8 cellular contexts compared by ENCODE assay signal in genomic region chr17:1908699-1909309, GRCh38.
DNase-seq lines count a peak whose midpoint lies in the region; ATAC-seq, FAIRE-seq and TF ChIP-seq lines count a peak whose summit lies in the region.

No MANE protein-coding gene starts in this region.

- H4K20me1 ChIP-seq in HepG2 (ENCODE audit: insufficient read depth, low read length): no peaks in the 10 kb centered on the region

- TF ChIP-seq CTCF in GM12872 (IDR thresholded peaks at IDR 0.05; ENCODE audit: insufficient read depth, low read depth, low read length): peak; percentile 46; the same call in 2 of the 3 replicates
- TF ChIP-seq CTCF in colonic mucosa (IDR thresholded peaks at IDR 0.05): peak; percentile 53
- peak; percentile 89 for TF ChIP-seq CTCF in HepG2 (CRISPR knock-in tag; IDR thresholded peaks at IDR 0.05)

- H3K36me3 ChIP-seq in colonic mucosa: no peaks in the 10 kb centered on the region
- H3K36me3 ChIP-seq in HepG2 (replicated peaks in 1 of 2; ENCODE audit: control insufficient read depth in 1 of 2, insufficient read depth in 2 of 2, low read length in 2 of 2): no peaks in the 10 kb centered on the region

- POLR2A ChIA-PET in HepG2 (lab: Yijun Ruan, JAX): interaction anchor here (0.9 to 1.8 kb wide), 2 partner anchors 89 to 117 kb away, joined by 3 to 18 read pairs; partner anchors contain the start of gene RTN4RL1

- CTCF ChIA-PET in HepG2 (lab: Yijun Ruan, JAX; ENCODE audit: low intra/inter-chr PET ratio, low total read pairs): interaction anchor here (1.3 to 2.9 kb wide), 3 partner anchors 117 to 133 kb away, joined by 8 to 31 read pairs (median 15); partner anchors contain the start of genes DPH1, OVCA2 and RTN4RL1

- intact Hi-C loops in colonic mucosa (cut with DNase I) (loop anchor here (5.0 kb wide), 1 partner anchor 118 kb away; the partner anchor contains the start of gene RTN4RL1), HepG2 (cut with micrococcal nuclease; ENCODE audit: unreplicated experiment) (loop anchor here (1.0 to 5.0 kb wide), 2 partner anchors 48 to 117 kb away; no protein-coding TSS in a partner anchor)

- WGBS in HepG2 (ENCODE audit: low lambda C conversion rate): 15% methylated on average over 7 of the region's 22 CpGs

- DNase-seq in 8988T (peak; percentile 63), NCI-H2029 treated with DMSO at 0.1 percent for 48 hours (lab: John Stamatoyannopoulos, UW) (peak; percentile 46), UCSD-AML1 (lab: John Stamatoyannopoulos, UW; ENCODE audit: unreplicated experiment) (peak; percentile 49), colonic mucosa (peak; percentile 59), HepG2 (ENCODE audit: low spot score) (peak; percentile 72)
- DNase-seq in stimulated activated CD4-positive, alpha-beta T cell treated with anti-CD3 and anti-CD28 coated beads, Interleukin-2, amount 100 ng/mL, for 48 hours: peak; percentile 13 to 25

- FAIRE-seq in HepG2 (lab: Jason Lieb, UNC): peak; percentile 88

- TF ChIP-seq RAD21 in HepG2 (CRISPR knock-in tag; IDR thresholded peaks at IDR 0.05): peak; percentile 83

- ATAC-seq in HepG2 (peak; percentile 79), GM21825 (IDR thresholded peaks at IDR 0.05; ENCODE audit: unreplicated experiment) (no peak)

- no peak overlapping the region for H3K4me2 ChIP-seq in HepG2 (ENCODE audit: low read depth, low read length)

- H3K79me2 ChIP-seq in HepG2 (ENCODE audit: insufficient read depth, low read length): no peaks in the 10 kb centered on the region

- H3K27ac ChIP-seq in colonic mucosa (no peak overlapping the region), HepG2 (ENCODE audit: extremely low read length, insufficient read depth, low read length) (no peak overlapping the region)

- H3K9ac ChIP-seq in colonic mucosa (ENCODE audit: low read depth in 2 of 2, low read length in 2 of 2): no peak overlapping the region
- H3K9ac ChIP-seq in HepG2 (ENCODE audit: insufficient read depth, low read depth, low read length): no peak overlapping the region

- H2AFZ ChIP-seq in HepG2 (ENCODE audit: low read length): no peak overlapping the region

- no peaks in the 10 kb centered on the region for H3K9me3 ChIP-seq in colonic mucosa
- no peaks in the 10 kb centered on the region for H3K9me3 ChIP-seq in HepG2 (ENCODE audit: low read length)

- BruUV-seq in HepG2 (replicated peaks; lab: Mats Ljungman, UMichigan): no TSS peak

- in situ Hi-C loops in HepG2 (cut with HindIII; ENCODE audit: extremely low pct_ligation_motif_present, low pct_unique_long_range_greater_than_20kb): loop anchor here (5.0 to 25.0 kb wide), 2 partner anchors 118 to 328 kb away; partner anchors contain the start of gene RTN4RL1

- no peaks in the 10 kb centered on the region for H3K4me1 ChIP-seq in colonic mucosa
- peaks cover 42% of the 10 kb centered on the region for H3K4me1 ChIP-seq in HepG2 (ENCODE audit: insufficient read depth, low read length)

- H3K4me3 ChIP-seq in colonic mucosa: no peak overlapping the region
- H3K4me3 ChIP-seq in HepG2 (replicated peaks in 1 of 3; ENCODE audit: insufficient read depth in 1 of 3, low read depth in 2 of 3, low read length in 3 of 3): no peak overlapping the region

- no peak for TF ChIP-seq EP300 in HepG2 (IDR thresholded peaks at IDR 0.05; ENCODE audit: low read depth in 2 of 2, low read length in 2 of 2)
- no peak for TF ChIP-seq EP300 in HepG2 (CRISPR knock-in tag; IDR thresholded peaks at IDR 0.05; ENCODE audit: borderline replicate concordance)

- no peak for TF ChIP-seq POLR2A in HepG2 (IDR thresholded peaks at IDR 0.05; ENCODE audit: insufficient read depth in 1 of 2, low read depth in 2 of 2, low read length in 2 of 2)

- H3K27me3 ChIP-seq in colonic mucosa (peaks cover 51% of the 10 kb centered on the region), HepG2 (ENCODE audit: control insufficient read depth in 1 of 2, insufficient read depth in 2 of 2, low read length in 2 of 2) (peaks cover 1 to 47% of the 10 kb centered on the region in 2 experiments; a peak in 4 of 5 replicates)

TF ChIP-seq in HepG2, 621 proteins besides CTCF, POLR2A, EP300 and RAD21 (continues in another document):
- TF ChIP-seq TFDP2 (CRISPR knock-in tag; IDR thresholded peaks at IDR 0.05) (no peak), ZBTB44 (CRISPR knock-in tag; IDR thresholded peaks at IDR 0.05) (no peak), BCL6 (CRISPR knock-in tag; IDR thresholded peaks at IDR 0.05) (0 out of 2 replicates have a peak, but pooled peaks have one; percentile 15), ZNF326 (CRISPR knock-in tag; IDR thresholded peaks at IDR 0.05; ENCODE audit: borderline replicate concordance) (no peak), CAMTA2 (CRISPR knock-in tag; IDR thresholded peaks at IDR 0.05; ENCODE audit: borderline replicate concordance) (no peak), ZFP91 (CRISPR knock-in tag; IDR thresholded peaks at IDR 0.05; ENCODE audit: borderline replicate concordance) (no peak), GATAD2A (CRISPR knock-in tag; IDR thresholded peaks at IDR 0.05) (no peak), ZNF383 (CRISPR knock-in tag; IDR thresholded peaks at IDR 0.05; ENCODE audit: borderline replicate concordance) (no peak), ZBED4 (CRISPR knock-in tag; IDR thresholded peaks at IDR 0.05; ENCODE audit: borderline replicate concordance) (no peak), THAP8 (CRISPR knock-in tag; IDR thresholded peaks at IDR 0.05; ENCODE audit: borderline replicate concordance) (no peak), PHF20 (CRISPR knock-in tag; IDR thresholded peaks at IDR 0.05) (no peak), ZNF432 (CRISPR knock-in tag; IDR thresholded peaks at IDR 0.05; ENCODE audit: borderline replicate concordance) (no peak)

Comparison
In these comparisons a context has a peak if more than half of its experiments do, and no peak if none do; other contexts are left out.
1. DNase-seq: peak in every context shown above with its lines; median percentile 72 in HepG2; 63 in 8988T; 59 in colonic mucosa; 49 in UCSD-AML1; 46 in NCI-H2029 treated with DMSO at 0.1 percent for 48 hours; 19 in stimulated activated CD4-positive, alpha-beta T cell treated with anti-CD3 and anti-CD28 coated beads, Interleukin-2, amount 100 ng/mL, for 48 hours.